In genomic region chrX:116462843-116463242, GRCh38 we compare ENCODE assay signal across 27 cellular contexts. TPM values are rescaled to one million over a fixed set of nuclear protein-coding genes. Genes with fewer than 3 reads are reported as not detected.
"Had no signal": no experiment of that assay in that cellular context is flagged by ENCODE, and none has a peak within 500 bp of the region (broad histone marks: within the 10 kb centered on the region; RNA-seq: fewer than 3 reads in every experiment).

TSS of gene CT83 (minus strand) at chrX:116462976. CDS start at chrX:116462856, 120 bp downstream.

- H3K27me3 ChIP-seq: cardiac muscle cell, Peyer's patch had no signal

- H3K27ac ChIP-seq: cardiac muscle cell, Peyer's patch had no signal

- H3K4me1 ChIP-seq: Peyer's patch had no signal

- H3K4me3 Mint-ChIP-seq: activated CD8-positive, alpha-beta T cell treated with anti-CD3 and anti-CD28 coated beads, Interleukin-2, amount 10 ng/mL, durations not matched to agents 7 days and 5 days; activated naive CD8-positive, alpha-beta T cell; activated T-cell treated with anti-CD3 and anti-CD28 coated beads, Interleukin-2, amount 50 U/mL, for 24 hours; T-helper 17 cell; WTC11 had no signal

- H3K36me3 ChIP-seq: cardiac muscle cell, Peyer's patch had no signal

- FAIRE-seq: astrocyte had no signal

- H3K27ac Mint-ChIP-seq: activated CD8-positive, alpha-beta T cell treated with anti-CD3 and anti-CD28 coated beads, Interleukin-2, amount 10 ng/mL, durations not matched to agents 7 days and 5 days; activated naive CD8-positive, alpha-beta T cell; activated T-cell treated with anti-CD3 and anti-CD28 coated beads, Interleukin-2, amount 50 U/mL, for 24 hours; brain; T-helper 17 cell; WTC11 had no signal

- DNase-seq: activated CD4-positive, alpha-beta T cell treated with anti-CD3 and anti-CD28 coated beads for 48 hours; activated CD4-positive, alpha-beta T cell treated with anti-CD3 and anti-CD28 coated beads, Interleukin-2, amount 50 U/mL, for 4 hours; activated CD4-positive, CD25-positive, alpha-beta regulatory T cell treated with anti-CD3 and anti-CD28 coated beads, Interleukin-2, amount 50 U/mL, for 72 hours; activated CD8-positive, alpha-beta memory T cell treated with anti-CD3 and anti-CD28 coated beads, Interleukin-2, amount 50 U/mL, for 48 hours; activated CD8-positive, alpha-beta T cell treated with anti-CD3 and anti-CD28 coated beads, Interleukin-2, amount 10 ng/mL, durations not matched to agents 7 days and 5 days; activated effector memory CD4-positive, alpha-beta T cell treated with anti-CD3 and anti-CD28 coated beads, Interleukin-2, amount 50 U/mL, for 16 hours; activated naive CD4-positive, alpha-beta T cell treated with Interleukin-2 at 50 U/mL for 16 hours; activated T-cell treated with anti-CD3 and anti-CD28 coated beads, Interleukin-2, amount 50 U/mL, for 24 hours; amygdala; Kasumi-1; NCI-H1105 treated with DMSO at 0.1 percent for 48 hours; NCI-H146; NCI-H1930; NCI-H2171; NCI-H2227 treated with DMSO at 0.1 percent for 48 hours; NCI-H446 treated with DMSO at 0.1 percent for 48 hours; NCI-H526 treated with DMSO at 0.1 percent for 48 hours; NK-92 treated with Interleukin-12 subunit alpha and Interleukin-12 subunit beta, amount 100 ng/mL, for 24 hours; Peyer's patch; SHP77 treated with DMSO at 0.1 percent for 48 hours; T-helper 17 cell; T-helper 9 cell had no signal

- H3K27me3 Mint-ChIP-seq: activated naive CD8-positive, alpha-beta T cell; brain; T-helper 17 cell had no signal

- H3K9me3 ChIP-seq: Peyer's patch had no signal

- H3K36me3 Mint-ChIP-seq: activated naive CD8-positive, alpha-beta T cell; brain; WTC11 had no signal

- ATAC-seq: activated CD8-positive, alpha-beta T cell treated with anti-CD3 and anti-CD28 coated beads, Interleukin-2, amount 10 ng/mL, durations not matched to agents 7 days and 5 days; T-helper 17 cell; WTC11 had no signal

- H3K9me3 Mint-ChIP-seq: activated T-cell treated with anti-CD3 and anti-CD28 coated beads, Interleukin-2, amount 50 U/mL, for 24 hours; brain; WTC11 had no signal

- H3K4me1 Mint-ChIP-seq: brain, T-helper 17 cell, WTC11 had no signal

- H3K4me3 ChIP-seq: cardiac muscle cell, Peyer's patch had no signal

RNA-seq across cellular contexts. Expression of gene CT83, which starts in this region (rescaled TPM):
- total RNA-seq: activated CD8-positive, alpha-beta T cell treated with anti-CD3 and anti-CD28 coated beads, Interleukin-2, amount 10 ng/mL, durations not matched to agents 7 days and 5 days; astrocyte; cardiac muscle cell; Peyer's patch; T-helper 17 cell; WTC11 had no signal
- polyA plus RNA-seq: cardiac muscle cell had no signal
